8 cellular contexts compared by ENCODE assay signal in the genomic region with DNA sequence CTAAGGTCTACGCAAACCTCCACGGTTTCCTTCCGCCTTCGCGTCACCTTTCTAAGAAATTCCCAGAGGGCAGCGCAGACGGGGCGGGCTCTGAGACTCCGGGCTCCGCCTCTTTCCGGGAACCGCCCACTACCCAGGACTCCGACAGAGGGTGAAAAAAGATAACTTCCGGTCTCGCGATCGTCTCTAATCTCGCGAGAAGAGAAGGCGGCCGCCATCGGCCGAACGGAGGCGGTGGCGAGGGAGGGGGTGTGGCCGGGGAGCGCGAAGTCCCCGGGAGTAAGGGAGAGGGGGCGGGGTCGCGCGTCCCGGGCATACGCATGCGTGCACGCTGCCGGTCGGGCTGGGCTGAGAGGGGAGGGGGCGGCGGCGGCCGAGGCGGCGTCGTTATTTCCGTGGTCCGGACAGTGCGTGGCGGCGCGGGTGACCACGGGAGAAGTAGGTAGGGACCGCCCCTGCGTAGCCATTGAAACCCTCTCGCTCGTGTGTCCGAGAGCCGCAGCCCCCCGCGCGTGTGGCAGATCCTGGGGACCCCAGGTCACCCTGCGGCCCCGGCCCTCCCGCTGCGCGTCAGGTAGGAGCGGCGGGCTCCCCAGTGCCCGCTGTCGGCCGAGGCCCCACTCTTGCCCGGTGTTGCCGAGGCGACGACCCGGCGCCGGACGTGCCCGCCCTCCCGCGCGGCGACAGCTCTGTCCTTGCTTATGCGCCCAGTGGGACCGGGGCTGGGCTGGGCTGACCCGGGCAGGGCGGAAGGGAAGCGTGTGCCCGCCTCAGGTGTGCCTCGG. TPM values are rescaled to one million over a fixed set of nuclear protein-coding genes. Genes with fewer than 3 reads are reported as not detected.
DNase-seq lines count a peak whose midpoint lies in the region; ATAC-seq and TF ChIP-seq lines count a peak whose summit lies in the region.

A gene (plus strand): TSS at position 315 of the 785 bp plus-strand sequence. CDS start 1,014 bp downstream, outside the sequence.

- under 1% methylated on average over 57 of the region's 93 CpGs for WGBS in esophagus muscularis mucosa

- H3K36me3 ChIP-seq in Karpas-422 (ENCODE audit: insufficient read depth, low read length) (peaks cover 28% of the 10 kb centered on the region), esophagus muscularis mucosa (peaks cover 0 to 8% (median 2%) of the 10 kb centered on the region in 4 donors)

- H3K9me2 ChIP-seq in Karpas-422 (replicated peaks; ENCODE audit: insufficient read depth, low read length): no peaks in the 10 kb centered on the region

- H3K4me3 ChIP-seq in Karpas-422 (ENCODE audit: low read length) (peak within 1 kb of the TSS; percentile 94), esophagus muscularis mucosa (peak within 1 kb of the TSS; percentile 73 to 97 (median 90))

- TF ChIP-seq EP300 in esophagus muscularis mucosa (IDR thresholded peaks at IDR 0.05): no peak

- peak within 1 kb of the TSS; percentile 92 for H3K9ac ChIP-seq in Karpas-422 (ENCODE audit: low read length)

- peaks cover 50% of the 10 kb centered on the region for H3K79me2 ChIP-seq in Karpas-422 (ENCODE audit: low read length)

- H3K27me3 ChIP-seq in Karpas-422 (ENCODE audit: low read length) (no peaks in the 10 kb centered on the region), esophagus muscularis mucosa (peaks cover 0 to 6% (median 0%) of the 10 kb centered on the region in 4 donors)

- peak within 1 kb of the TSS; percentile 94 for H3K4me2 ChIP-seq in Karpas-422 (ENCODE audit: low read depth, low read length, poor library complexity, severe bottlenecking)

- DNase-seq in DMS79 (lab: John Stamatoyannopoulos, UW) (peak; percentile 84), Karpas-422 (peak; percentile 100), RKO (ENCODE audit: low spot score) (peak; percentile 99), activated T-helper 1 cell treated with Interleukin-2 at 50 U/mL for 16 hours (ENCODE audit: low read depth) (peak; percentile 98), esophagus muscularis mucosa (ENCODE audit: extremely low spot score) (peak; percentile 99), myocyte (ENCODE audit: low read depth) (peak; percentile 99)
- DNase-seq in stimulated activated CD8-positive, alpha-beta memory T cell treated with anti-CD3 and anti-CD28 coated beads, Interleukin-7, amount 100 ng/mL, for 48 hours (ENCODE audit: extremely low read depth in 1 of 2, low read depth in 1 of 2): peak; percentile 96 to 97

- intact Hi-C loops in esophagus muscularis mucosa (cut with DNase I): loop anchor here (10.0 kb wide), 1 partner anchor 196 kb away; a partner anchor contains a TSS

- H3K27ac ChIP-seq in Karpas-422 (ENCODE audit: low read length) (peak within 1 kb of the TSS; percentile 48), esophagus muscularis mucosa (replicated peaks in 1 of 4) (peak within 1 kb of the TSS; percentile 90 to 98 (median 94))

- peak within 1 kb of the TSS; percentile 80; the same call in 1 of the 2 replicates for H2AFZ ChIP-seq in Karpas-422 (ENCODE audit: low read length)

- TF ChIP-seq POLR2A in esophagus muscularis mucosa (IDR thresholded peaks at IDR 0.05; ENCODE audit: low read depth): no peak

- peak; percentile 86 for ATAC-seq in GM21825 (IDR thresholded peaks at IDR 0.05; ENCODE audit: unreplicated experiment)

- H3K9me3 ChIP-seq in Karpas-422 (ENCODE audit: low read length) (no peaks in the 10 kb centered on the region), esophagus muscularis mucosa (no peaks in the 10 kb centered on the region)

- H3K4me1 ChIP-seq in Karpas-422 (ENCODE audit: low read length) (peaks cover 36% of the 10 kb centered on the region), esophagus muscularis mucosa (peaks cover 21 to 52% (median 47%) of the 10 kb centered on the region in 4 donors)

- no peaks in the 10 kb centered on the region; the same call in 1 of the 2 replicates for H4K20me1 ChIP-seq in Karpas-422 (ENCODE audit: insufficient read depth, low read depth, low read length)

- TF ChIP-seq CTCF in esophagus muscularis mucosa (IDR thresholded peaks at IDR 0.05): peak in 1 of 3 experiments; percentile 31

RNA-seq across cellular contexts. Expression of the gene that starts here (rescaled TPM):
- total RNA-seq in Karpas-422 (2014; rRNA removed; shearing (Covaris generic); ENCODE audit: low replicate concordance): 21.9 and 35.6 TPM in 2 replicates
- total RNA-seq in esophagus muscularis mucosa (10 to 100 TPM; 16.4 to 20.8 (median 18.1) TPM), myocyte (18.8 and 20.9 TPM in 2 replicates)
- polyA plus RNA-seq in myocyte (2012): 12.7 TPM

Comparison
In these comparisons a context has a peak if more than half of its experiments do, and no peak if none do; other contexts are left out.
1. Peak in every context shown above with its lines: DNase-seq, ATAC-seq, H3K4me3 ChIP-seq and H3K27ac ChIP-seq.